9 cellular contexts compared by ENCODE assay signal in genomic region chr15:32990071-32990470, GRCh38.
"Had no signal": no experiment of that assay in that cellular context is flagged by ENCODE, and none has a peak within 500 bp of the region (broad histone marks: within the 10 kb centered on the region; RNA-seq: fewer than 3 reads in every experiment).

No MANE protein-coding gene starts in this region.

- DNase-seq: GM23248, GOT3, H7, HFFc6 had no signal

- H2AFZ ChIP-seq: GM23248 had no signal

- H3K36me3 ChIP-seq: HAP-1 had no signal

- H3K9me3 ChIP-seq: HAP-1 had no signal

- H3K9ac ChIP-seq: GM23248 had no signal

- H3K4me1 ChIP-seq: HAP-1 had no signal

- H3K27ac ChIP-seq: GM23248, HL-60 had no signal

- ATAC-seq: HCT116, HepG2, K562 had no signal

- H3K4me3 ChIP-seq: GM23248, HAP-1, K562 had no signal
